In the genomic region with DNA sequence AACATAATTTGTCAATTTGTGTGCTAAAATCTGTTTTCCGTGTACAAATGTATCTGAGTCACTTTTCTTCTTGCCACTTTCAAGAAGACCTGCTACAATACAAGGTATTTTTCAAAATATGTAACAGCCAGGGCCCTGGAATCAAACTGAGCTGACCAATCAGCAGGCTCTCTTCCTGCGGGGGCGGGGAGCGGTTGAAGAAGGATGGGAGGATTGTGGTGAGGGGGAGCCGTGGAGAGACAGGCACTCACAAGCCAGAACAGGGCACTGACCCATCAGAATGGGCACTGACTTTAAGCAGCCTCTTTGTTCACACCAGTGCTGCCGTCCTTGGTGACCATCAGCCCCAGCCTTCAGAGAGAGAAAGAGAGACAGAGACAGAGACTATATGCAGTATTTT, we compare ENCODE assay signal across 22 cellular contexts.
"Had no signal": no experiment of that assay in that cellular context is flagged by ENCODE, and none has a peak within 500 bp of the region (broad histone marks: within the 10 kb centered on the region; RNA-seq: fewer than 3 reads in every experiment).

No MANE protein-coding gene starts in this region.

- H3K9me3 Mint-ChIP-seq: activated CD4-positive, alpha-beta T cell treated with anti-CD3 and anti-CD28 coated beads, Interleukin-2, amount 10 ng/mL, durations not matched to agents 7 days and 5 days; activated naive CD4-positive, alpha-beta T cell treated with anti-CD3 and anti-CD28 coated beads, Interleukin-2, amount 50 U/mL, for 24 hours; nephron; T-cell had no signal

- H3K36me3 ChIP-seq: adrenal gland, esophagus squamous epithelium, tibial artery, uterus had no signal

- H3K27me3 ChIP-seq: adrenal gland, esophagus squamous epithelium, tibial artery, uterus had no signal

- H3K4me1 ChIP-seq: adrenal gland, esophagus squamous epithelium, psoas muscle, tibial artery, uterus had no signal

- H3K36me3 Mint-ChIP-seq: activated naive CD4-positive, alpha-beta T cell treated with anti-CD3 and anti-CD28 coated beads, Interleukin-2, amount 50 U/mL, for 24 hours; T-cell had no signal

- H3K4me3 ChIP-seq: adrenal gland, esophagus squamous epithelium, psoas muscle, tibial artery, uterus had no signal

- H3K4me1 Mint-ChIP-seq: activated CD4-positive, alpha-beta T cell treated with anti-CD3 and anti-CD28 coated beads, Interleukin-2, amount 10 ng/mL, durations not matched to agents 7 days and 5 days; activated naive CD4-positive, alpha-beta T cell treated with anti-CD3 and anti-CD28 coated beads, Interleukin-2, amount 50 U/mL, for 24 hours; nephron; T-cell had no signal

- ATAC-seq: activated CD4-positive, CD25-positive, alpha-beta regulatory T cell treated with anti-CD3 and anti-CD28 coated beads, Interleukin-2, amount 50 U/mL, for 24 hours; left cardiac atrium; psoas muscle; right cardiac atrium; T-cell had no signal

- H3K27ac ChIP-seq: adrenal gland, esophagus squamous epithelium, psoas muscle, tibial artery, uterus had no signal

- FAIRE-seq: bronchial epithelial cell, endothelial cell of umbilical vein, islet of Langerhans had no signal

- H3K27ac Mint-ChIP-seq: activated CD4-positive, alpha-beta T cell treated with anti-CD3 and anti-CD28 coated beads, Interleukin-2, amount 10 ng/mL, durations not matched to agents 7 days and 5 days; activated naive CD4-positive, alpha-beta T cell treated with anti-CD3 and anti-CD28 coated beads, Interleukin-2, amount 50 U/mL, for 24 hours; nephron; T-cell had no signal

- H3K9me3 ChIP-seq: adrenal gland, esophagus squamous epithelium, psoas muscle, tibial artery, uterus had no signal

- H3K4me3 Mint-ChIP-seq: activated CD4-positive, alpha-beta T cell treated with anti-CD3 and anti-CD28 coated beads, Interleukin-2, amount 10 ng/mL, durations not matched to agents 7 days and 5 days; activated naive CD4-positive, alpha-beta T cell treated with anti-CD3 and anti-CD28 coated beads, Interleukin-2, amount 50 U/mL, for 24 hours; nephron; T-cell had no signal

- DNase-seq: activated CD4-positive, alpha-beta T cell treated with anti-CD3 and anti-CD28 coated beads, Interleukin-2, amount 10 ng/mL, durations not matched to agents 7 days and 5 days; activated CD8-positive, alpha-beta memory T cell treated with anti-CD3 and anti-CD28 coated beads, Interleukin-2, amount 50 U/mL, for 48 hours; activated effector memory CD4-positive, alpha-beta T cell treated with anti-CD3 and anti-CD28 coated beads, Interleukin-2, amount 50 U/mL, for 16 hours; activated T-cell treated with anti-CD3 and anti-CD28 coated beads, Interleukin-2, amount 50 U/mL, for 48 hours; adrenal gland; cerebellar nuclear complex; effector CD8-positive, alpha-beta T cell; esophagus squamous epithelium; left cardiac atrium; psoas muscle; right cardiac atrium; stimulated activated CD4-positive, alpha-beta T cell treated with anti-CD3 and anti-CD28 coated beads, Interleukin-2, amount 100 ng/mL, for 24 hours; stimulated activated naive CD4-positive, alpha-beta T cell treated with Interleukin-2 at 50 U/mL for 16 hours; T-cell; tibial artery; uterus had no signal

- H3K27me3 Mint-ChIP-seq: activated naive CD4-positive, alpha-beta T cell treated with anti-CD3 and anti-CD28 coated beads, Interleukin-2, amount 50 U/mL, for 24 hours had no signal
